8 cellular contexts compared by ENCODE assay signal in the genomic region with DNA sequence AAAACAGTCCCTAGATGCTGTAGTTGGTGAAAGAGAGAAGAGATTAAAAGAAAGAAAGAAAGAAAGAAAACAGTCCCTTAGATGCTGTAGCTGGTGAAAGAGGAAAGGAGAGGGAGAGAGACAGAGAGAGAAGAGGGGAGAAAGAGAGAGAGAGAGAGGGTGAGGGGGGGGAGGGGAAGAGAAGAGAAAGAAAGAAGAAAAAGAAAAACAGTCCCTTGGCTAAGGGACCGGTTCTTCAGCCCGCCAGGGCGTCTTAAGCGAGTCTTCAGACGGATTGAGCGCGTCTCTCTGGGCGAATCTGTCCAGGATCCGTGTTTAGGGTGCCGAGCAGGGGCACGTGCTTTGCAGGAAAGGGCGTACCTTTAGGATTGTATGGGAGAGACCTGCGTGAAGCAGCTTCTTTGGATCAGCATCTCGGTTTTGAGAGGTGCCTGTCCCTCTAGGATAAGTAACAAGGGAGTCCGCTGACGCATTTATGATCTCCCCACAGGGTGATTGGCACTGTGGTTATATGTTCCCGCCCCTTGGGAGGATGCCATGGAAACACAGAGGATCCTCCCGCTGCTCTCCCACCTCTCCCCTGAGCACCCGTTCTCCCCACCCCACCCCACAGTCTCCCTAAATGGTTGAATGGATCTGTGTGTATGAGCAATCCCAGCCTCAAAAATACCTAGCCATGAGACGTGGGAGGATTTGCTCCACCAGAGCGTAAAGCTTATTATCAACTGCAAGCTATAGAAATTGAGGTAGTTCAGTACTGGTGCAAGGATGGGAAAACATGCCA. TPM values are rescaled to one million over a fixed set of nuclear protein-coding genes. Genes with fewer than 3 reads are reported as not detected.
DNase-seq lines count a peak whose midpoint lies in the region; ATAC-seq and TF ChIP-seq lines count a peak whose summit lies in the region.

No MANE protein-coding gene starts in this region.

- 7 to 9% methylated on average over 17 of the region's 21 CpGs for WGBS in esophagus squamous epithelium, 2 donors

- POLR2A ChIA-PET in activated CD4-positive, alpha-beta T cell treated with anti-CD3 and anti-CD28 coated beads, Interleukin-2, amount 10 ng/mL, durations not matched to agents 7 days and 5 days (lab: Charles Lee), result interaction anchor here (0.6 to 0.7 kb wide), 3 partner anchors 8 to 21 kb away, joined by 4 to 8 read pairs (median 5); no protein-coding TSS in a partner anchor

- peaks cover 51% of the 10 kb centered on the region for H3K4me1 Mint-ChIP-seq in activated CD4-positive, alpha-beta T cell treated with anti-CD3 and anti-CD28 coated beads, Interleukin-2, amount 10 ng/mL, durations not matched to agents 7 days and 5 days
- H3K4me1 Mint-ChIP-seq in naive B cell, result peaks cover 28 to 40% (median 33%) of the 10 kb centered on the region in 3 donors

- no peaks in the 10 kb centered on the region for H3K9me3 Mint-ChIP-seq in activated CD4-positive, alpha-beta T cell treated with anti-CD3 and anti-CD28 coated beads, Interleukin-2, amount 10 ng/mL, durations not matched to agents 7 days and 5 days
- peaks cover 0 to 4% (median 0%) of the 10 kb centered on the region in 7 donors for H3K9me3 Mint-ChIP-seq in naive B cell

- CTCF ChIA-PET in activated CD4-positive, alpha-beta T cell treated with anti-CD3 and anti-CD28 coated beads, Interleukin-2, amount 10 ng/mL, durations not matched to agents 7 days and 5 days (lab: Charles Lee), result interaction anchor here (0.6 to 3.4 kb wide), 5 partner anchors 10 to 1118 kb away, joined by 3 to 23 read pairs (median 6); a partner anchor contains a TSS

- H3K4me3 Mint-ChIP-seq in activated CD4-positive, alpha-beta T cell treated with anti-CD3 and anti-CD28 coated beads, Interleukin-2, amount 10 ng/mL, durations not matched to agents 7 days and 5 days, result peak overlapping the region; percentile 85
- H3K4me3 Mint-ChIP-seq in naive B cell, result peak overlapping the region; percentile 78 to 98 (median 94)

- H3K4me1 ChIP-seq in esophagus squamous epithelium, result peaks cover 0 to 31% (median 0%) of the 10 kb centered on the region in 3 donors

- peak overlapping the region; percentile 98 for H3K27ac Mint-ChIP-seq in activated CD4-positive, alpha-beta T cell treated with anti-CD3 and anti-CD28 coated beads, Interleukin-2, amount 10 ng/mL, durations not matched to agents 7 days and 5 days
- H3K27ac Mint-ChIP-seq in naive B cell, result peak overlapping the region; percentile 93 to 100 (median 98)

- H3K27me3 Mint-ChIP-seq in activated CD4-positive, alpha-beta T cell treated with anti-CD3 and anti-CD28 coated beads, Interleukin-2, amount 10 ng/mL, durations not matched to agents 7 days and 5 days, result no peaks in the 10 kb centered on the region
- H3K27me3 Mint-ChIP-seq in naive B cell, result no peaks in the 10 kb centered on the region

- no peaks in the 10 kb centered on the region for H3K36me3 Mint-ChIP-seq in activated CD4-positive, alpha-beta T cell treated with anti-CD3 and anti-CD28 coated beads, Interleukin-2, amount 10 ng/mL, durations not matched to agents 7 days and 5 days (ENCODE audit: low read depth)
- H3K36me3 Mint-ChIP-seq in naive B cell, result no peaks in the 10 kb centered on the region

- peak overlapping the region; percentile 62 to 96 (median 86) for H3K27ac ChIP-seq in esophagus squamous epithelium

- ATAC-seq in naive B cell (ENCODE audit: low read depth in 2 of 2) (peak; percentile 24 to 33), left lobe of liver (no peak), HG03159 (IDR thresholded peaks at IDR 0.05; ENCODE audit: unreplicated experiment) (no peak)

- intact Hi-C loops in esophagus squamous epithelium (cut with DNase I), result no loop called here

- no peaks in the 10 kb centered on the region for H3K27me3 ChIP-seq in esophagus squamous epithelium

- H3K4me3 ChIP-seq in GM08714 (ENCODE audit: low read length), result peak overlapping the region; percentile 58
- H3K4me3 ChIP-seq in esophagus squamous epithelium, result peak overlapping the region; percentile 48 to 88 (median 84)

- peak; percentile 99 for DNase-seq in ACHN
- peak; percentile 69 to 83 for DNase-seq in NCI-H2081 (lab: John Stamatoyannopoulos, UW)
- peak; percentile 24 for DNase-seq in activated CD4-positive, alpha-beta T cell treated with anti-CD3 and anti-CD28 coated beads, Interleukin-2, amount 10 ng/mL, durations not matched to agents 7 days and 5 days
- DNase-seq in esophagus squamous epithelium (lab: John Stamatoyannopoulos, UW), result no peak
- peak; percentile 63 for DNase-seq in naive B cell
- DNase-seq in left lobe of liver (ENCODE audit: low spot score), result no peak

- in situ Hi-C loops in ACHN (cut with HindIII; ENCODE audit: low pct_ligation_motif_present, low pct_unique_long_range_greater_than_20kb, low sequenced_read_pairs), result no loop called here

- no peaks in the 10 kb centered on the region for H3K9me3 ChIP-seq in esophagus squamous epithelium

- H3K36me3 ChIP-seq in esophagus squamous epithelium, result no peaks in the 10 kb centered on the region

- no peak for TF ChIP-seq CTCF in esophagus squamous epithelium (IDR thresholded peaks at IDR 0.05)

- peak in 1 of 4 donors; percentile 20 for TF ChIP-seq POLR2A in esophagus squamous epithelium (IDR thresholded peaks at IDR 0.05)

RNA-seq across cellular contexts. Expression of a gene that starts 16.7 kb away (rescaled TPM):
- 10 to 100 TPM; 15.0 to 15.9 TPM for total RNA-seq in activated CD4-positive, alpha-beta T cell treated with anti-CD3 and anti-CD28 coated beads, Interleukin-2, amount 10 ng/mL, durations not matched to agents 7 days and 5 days
- total RNA-seq in esophagus squamous epithelium (1 to 10 TPM in 2 of 4 donors, not detected in 2; 1.4 to 1.7 TPM), left lobe of liver (0.20 TPM)
- polyA plus RNA-seq in naive B cell (ENCODE audit: low read depth in 6 of 6), result 10 to 100 TPM in 3 of 6 donors, 1 to 10 TPM in 3; 4.5 to 16.0 (median 11.3) TPM

RNA-seq across cellular contexts. Expression of a gene that starts 16.8 kb away (rescaled TPM):
- 10 to 100 TPM; 58.4 to 59.4 TPM for total RNA-seq in activated CD4-positive, alpha-beta T cell treated with anti-CD3 and anti-CD28 coated beads, Interleukin-2, amount 10 ng/mL, durations not matched to agents 7 days and 5 days
- 1 to 10 TPM; 1.5 to 8.8 (median 4.2) TPM for total RNA-seq in esophagus squamous epithelium
- 10 to 100 TPM in 4 of 6 donors, 1 to 10 TPM in 2; 8.1 to 28.4 (median 18.0) TPM for polyA plus RNA-seq in naive B cell (ENCODE audit: low read depth in 6 of 6)
- 4.0 TPM for total RNA-seq in left lobe of liver

RNA-seq across cellular contexts. Expression of a gene that starts 36.9 kb away (rescaled TPM):
- not detected for total RNA-seq in activated CD4-positive, alpha-beta T cell treated with anti-CD3 and anti-CD28 coated beads, Interleukin-2, amount 10 ng/mL, durations not matched to agents 7 days and 5 days
- total RNA-seq in esophagus squamous epithelium (1 to 10 TPM in 1 of 4 donors, under 1 TPM in 1, not detected in 2; 0.38 to 2.4 TPM), left lobe of liver (0.28 TPM)
- polyA plus RNA-seq in naive B cell (ENCODE audit: low read depth in 6 of 6), result under 1 TPM in 4 of 6 donors, not detected in 2; 0.25 to 0.58 (median 0.31) TPM

Comparison
In these comparisons a context has a peak if more than half of its experiments do, and no peak if none do; other contexts are left out.
1. DNase-seq: peak in ACHN (single experiment), NCI-H2081 (2 of 2), activated CD4-positive, alpha-beta T cell treated with anti-CD3 and anti-CD28 coated beads, Interleukin-2, amount 10 ng/mL, durations not matched to agents 7 days and 5 days (single experiment) and naive B cell (single experiment); none in esophagus squamous epithelium (single experiment) and left lobe of liver (single experiment).
2. ATAC-seq: peak in naive B cell (2 of 2); none in left lobe of liver (single experiment) and HG03159 (single experiment).
3. RNA of a gene that starts 16.7 kb away (total RNA-seq): 15.0 to 15.9 TPM in activated CD4-positive, alpha-beta T cell treated with anti-CD3 and anti-CD28 coated beads, Interleukin-2, amount 10 ng/mL, durations not matched to agents 7 days and 5 days; 1.4 to 1.7 TPM in esophagus squamous epithelium and 0.20 TPM in left lobe of liver (single experiment); every median in the first group is over 4 times any median in the second.
4. RNA of a gene that starts 16.8 kb away (total RNA-seq): 58.4 to 59.4 TPM in activated CD4-positive, alpha-beta T cell treated with anti-CD3 and anti-CD28 coated beads, Interleukin-2, amount 10 ng/mL, durations not matched to agents 7 days and 5 days; 1.5 to 8.8 TPM in esophagus squamous epithelium and 4.0 TPM in left lobe of liver (single experiment); every median in the first group is over 4 times any median in the second.